28 cellular contexts compared by ENCODE assay signal in the genomic region with DNA sequence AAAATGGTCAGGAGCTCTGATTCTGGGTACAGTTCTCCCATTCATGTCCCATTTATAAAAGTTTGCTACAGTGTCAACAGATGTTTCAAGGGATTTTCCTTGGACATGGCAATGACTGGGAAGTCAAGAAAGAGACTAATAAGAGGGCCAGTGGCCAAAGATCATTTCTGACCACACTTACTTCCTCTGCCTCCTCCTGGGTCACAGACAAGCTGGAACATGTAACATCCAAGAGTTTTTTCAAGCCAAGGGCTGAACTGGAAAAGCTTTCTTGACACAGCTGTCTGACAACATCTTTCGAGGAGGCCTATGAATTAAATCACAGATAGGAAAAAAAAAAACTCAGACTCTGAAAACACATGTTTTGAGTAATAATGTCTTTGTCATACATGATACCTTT.
"Had no signal": no experiment of that assay in that cellular context is flagged by ENCODE, and none has a peak within 500 bp of the region (broad histone marks: within the 10 kb centered on the region; RNA-seq: fewer than 3 reads in every experiment).

No MANE protein-coding gene starts in this region.

- H3K27me3 Mint-ChIP-seq: activated naive CD8-positive, alpha-beta T cell; naive B cell; stimulated activated naive CD8-positive, alpha-beta T cell treated with anti-CD3 and anti-CD28 coated beads, Interleukin-15, amount 100 ng/mL, for 72 hours; T-cell had no signal

- H3K36me3 ChIP-seq: brain microvascular endothelial cell had no signal

- H3K27ac ChIP-seq: adrenal gland, ascending aorta, brain microvascular endothelial cell, coronary artery, foreskin keratinocyte, hepatocyte, left ventricle myocardium inferior, right lobe of liver, tibial nerve, VCaP had no signal

- H3K4me3 ChIP-seq: adrenal gland, ascending aorta, coronary artery, hepatocyte, left ventricle myocardium inferior, right lobe of liver, tibial nerve had no signal

- H3K27ac Mint-ChIP-seq: activated naive CD8-positive, alpha-beta T cell; activated T-helper 2 cell treated with anti-CD3 and anti-CD28 coated beads, Interferon-gamma antibody, Interleukin-2, Interleukin-4, amounts not matched to agents 10 μg/mL and 5 μg/mL and 100 μg/mL, durations not matched to agents 14 hours and 24 hours and 36 hours; immature natural killer cell; stimulated activated effector memory CD8-positive, alpha-beta T cell treated with anti-CD3 and anti-CD28 coated beads, Interleukin-12 subunit alpha, Interleukin-12 subunit beta, amount 100 ng/mL, for 72 hours; T-cell; T-helper 2 cell treated with Interferon-gamma antibody and Interleukin-4, amounts not matched to agents 5 μg/mL and 100 μg/mL, for 36 hours had no signal

- H2AFZ ChIP-seq: hepatocyte had no signal

- DNase-seq: activated CD4-positive, alpha-beta T cell treated with anti-CD3 and anti-CD28 coated beads, Interleukin-2, amount 50 U/mL, for 1 hour; activated CD4-positive, CD25-positive, alpha-beta regulatory T cell treated with anti-CD3 and anti-CD28 coated beads, Interleukin-2, amount 50 U/mL, for 72 hours; activated CD8-positive, alpha-beta memory T cell treated with anti-CD3 and anti-CD28 coated beads for 24 hours; activated CD8-positive, alpha-beta memory T cell treated with anti-CD3 and anti-CD28 coated beads, Interleukin-2, amount 50 U/mL, for 48 hours; activated naive CD4-positive, alpha-beta T cell; activated T-cell treated with anti-CD3 and anti-CD28 coated beads, Interleukin-2, amount 50 U/mL, for 4 hours; brain microvascular endothelial cell; immature natural killer cell; left ventricle myocardium inferior; naive B cell; occipital lobe; posterior cingulate gyrus; small intestine; stimulated activated naive CD8-positive, alpha-beta T cell treated with anti-CD3 and anti-CD28 coated beads, Interleukin-15, amount 100 ng/mL, for 72 hours; T-cell had no signal

- H3K4me1 ChIP-seq: adrenal gland, ascending aorta, foreskin keratinocyte, right lobe of liver, tibial nerve had no signal

- H3K4me3 Mint-ChIP-seq: activated naive CD8-positive, alpha-beta T cell; activated T-cell treated with anti-CD3 and anti-CD28 coated beads, Interleukin-2, amount 50 U/mL, for 4 hours; immature natural killer cell; naive B cell; neural crest cell; stimulated activated effector memory CD8-positive, alpha-beta T cell treated with anti-CD3 and anti-CD28 coated beads, Interleukin-12 subunit alpha, Interleukin-12 subunit beta, amount 100 ng/mL, for 72 hours; stimulated activated naive CD8-positive, alpha-beta T cell treated with anti-CD3 and anti-CD28 coated beads, Interleukin-15, amount 100 ng/mL, for 72 hours; T-cell; T-helper 2 cell treated with Interferon-gamma antibody and Interleukin-4, amounts not matched to agents 5 μg/mL and 100 μg/mL, for 36 hours had no signal

- H3K9me3 ChIP-seq: adrenal gland, ascending aorta, right lobe of liver had no signal

- H3K27me3 ChIP-seq: adrenal gland, ascending aorta, brain microvascular endothelial cell, foreskin keratinocyte, hepatocyte, right lobe of liver, tibial nerve had no signal

- ATAC-seq: activated T-cell treated with anti-CD3 and anti-CD28 coated beads, Interleukin-2, amount 50 U/mL, for 4 hours; foreskin keratinocyte; right lobe of liver; stimulated activated effector memory CD8-positive, alpha-beta T cell treated with anti-CD3 and anti-CD28 coated beads, Interleukin-12 subunit alpha, Interleukin-12 subunit beta, amount 100 ng/mL, for 72 hours; stimulated activated naive CD8-positive, alpha-beta T cell treated with anti-CD3 and anti-CD28 coated beads, Interleukin-15, amount 100 ng/mL, for 72 hours; T-cell had no signal

- H3K9me3 Mint-ChIP-seq: activated T-helper 2 cell treated with anti-CD3 and anti-CD28 coated beads, Interferon-gamma antibody, Interleukin-2, Interleukin-4, amounts not matched to agents 10 μg/mL and 5 μg/mL and 100 μg/mL, durations not matched to agents 14 hours and 24 hours and 36 hours; neural crest cell; stimulated activated effector memory CD8-positive, alpha-beta T cell treated with anti-CD3 and anti-CD28 coated beads, Interleukin-12 subunit alpha, Interleukin-12 subunit beta, amount 100 ng/mL, for 72 hours; T-helper 2 cell treated with Interferon-gamma antibody and Interleukin-4, amounts not matched to agents 5 μg/mL and 100 μg/mL, for 36 hours had no signal

- H3K4me2 ChIP-seq: hepatocyte had no signal
